1 cellular context compared by ENCODE assay signal in the genomic region with DNA sequence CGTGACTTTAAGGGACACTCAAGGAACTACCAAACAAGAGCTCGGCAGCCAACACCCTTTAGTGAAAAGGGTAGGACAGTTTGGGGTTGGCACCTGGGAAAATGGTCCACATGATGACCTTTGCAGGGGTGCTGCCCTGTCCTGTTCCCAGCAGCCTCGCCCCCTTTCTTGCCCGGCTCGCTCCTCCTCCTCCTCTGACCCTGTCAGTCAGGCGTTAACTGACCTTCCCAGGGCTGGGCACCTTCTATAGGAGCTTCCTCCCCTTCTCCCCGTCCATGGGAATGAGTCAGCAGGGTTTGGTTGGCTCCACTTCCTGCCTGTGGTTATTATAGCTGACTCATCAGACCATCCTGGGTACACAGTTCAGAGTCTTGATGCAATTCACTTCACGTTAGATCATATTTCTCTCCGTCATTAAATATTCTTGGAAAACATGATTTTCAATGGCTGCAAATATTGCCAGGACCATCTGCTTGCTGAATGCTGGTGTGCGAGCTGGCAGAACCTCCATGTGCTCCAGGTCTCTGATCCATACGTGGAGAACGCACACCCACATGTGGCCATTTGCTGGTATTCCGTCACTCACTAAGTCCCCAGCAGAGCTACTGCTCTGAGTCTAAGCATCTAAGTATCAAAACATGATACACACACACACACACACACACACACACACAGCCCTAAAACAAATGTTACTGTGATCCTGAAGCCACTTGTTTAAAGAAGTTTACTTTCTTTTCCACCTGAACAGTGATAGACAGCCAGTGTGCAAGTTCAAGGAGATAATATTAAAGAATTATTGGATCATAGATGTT.
TF ChIP-seq lines count a peak whose summit lies in the region.

No MANE protein-coding gene starts in this region.

TF ChIP-seq in HEK293, 187 proteins besides CTCF, POLR2A, EP300 and RAD21 (continued from another document):
- TF ChIP-seq, protein P1, sequence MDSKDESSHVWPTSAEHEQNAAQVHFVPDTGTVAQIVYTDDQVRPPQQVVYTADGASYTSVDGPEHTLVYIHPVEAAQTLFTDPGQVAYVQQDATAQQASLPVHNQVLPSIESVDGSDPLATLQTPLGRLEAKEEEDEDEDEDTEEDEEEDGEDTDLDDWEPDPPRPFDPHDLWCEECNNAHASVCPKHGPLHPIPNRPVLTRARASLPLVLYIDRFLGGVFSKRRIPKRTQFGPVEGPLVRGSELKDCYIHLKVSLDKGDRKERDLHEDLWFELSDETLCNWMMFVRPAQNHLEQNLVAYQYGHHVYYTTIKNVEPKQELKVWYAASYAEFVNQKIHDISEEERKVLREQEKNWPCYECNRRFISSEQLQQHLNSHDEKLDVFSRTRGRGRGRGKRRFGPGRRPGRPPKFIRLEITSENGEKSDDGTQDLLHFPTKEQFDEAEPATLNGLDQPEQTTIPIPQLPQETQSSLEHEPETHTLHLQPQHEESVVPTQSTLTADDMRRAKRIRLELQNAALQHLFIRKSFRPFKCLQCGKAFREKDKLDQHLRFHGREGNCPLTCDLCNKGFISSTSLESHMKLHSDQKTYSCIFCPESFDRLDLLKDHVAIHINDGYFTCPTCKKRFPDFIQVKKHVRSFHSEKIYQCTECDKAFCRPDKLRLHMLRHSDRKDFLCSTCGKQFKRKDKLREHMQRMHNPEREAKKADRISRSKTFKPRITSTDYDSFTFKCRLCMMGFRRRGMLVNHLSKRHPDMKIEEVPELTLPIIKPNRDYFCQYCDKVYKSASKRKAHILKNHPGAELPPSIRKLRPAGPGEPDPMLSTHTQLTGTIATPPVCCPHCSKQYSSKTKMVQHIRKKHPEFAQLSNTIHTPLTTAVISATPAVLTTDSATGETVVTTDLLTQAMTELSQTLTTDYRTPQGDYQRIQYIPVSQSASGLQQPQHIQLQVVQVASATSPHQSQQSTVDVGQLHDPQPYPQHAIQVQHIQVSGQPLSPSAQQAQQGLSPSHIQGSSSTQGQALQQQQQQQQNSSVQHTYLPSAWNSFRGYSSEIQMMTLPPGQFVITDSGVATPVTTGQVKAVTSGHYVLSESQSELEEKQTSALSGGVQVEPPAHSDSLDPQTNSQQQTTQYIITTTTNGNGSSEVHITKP (tag by site-specific recombination; IDR thresholded peaks at IDR 0.05) = peak; percentile 95
- TF ChIP-seq ZNF184 (tag by site-specific recombination; IDR thresholded peaks at IDR 0.05) (peak; percentile 49; the same call in 1 of the 2 replicates), IKZF3 (tag by site-specific recombination; IDR thresholded peaks at IDR 0.05) (peak; percentile 65; the same call in 1 of the 2 replicates), ZNF654 (tag by site-specific recombination; IDR thresholded peaks at IDR 0.05; ENCODE audit: low read depth) (peak; percentile 76), SETDB1 (IDR thresholded peaks at IDR 0.05; ENCODE audit: insufficient read length, low read length) (no peak), ZNF280C (tag by site-specific recombination; IDR thresholded peaks at IDR 0.05) (no peak), ZNF518A (tag by site-specific recombination; conservative IDR thresholded peaks at IDR 0.05; ENCODE audit: low read depth) (peak; percentile 65), ZNF292 (tag by site-specific recombination; IDR thresholded peaks at IDR 0.05; ENCODE audit: borderline replicate concordance, low read depth) (no peak), ZBTB6 (tag by site-specific recombination; IDR thresholded peaks at IDR 0.05) (no peak), ZNF423 (tag by site-specific recombination; IDR thresholded peaks at IDR 0.05) (no peak), ZEB2 (tag by site-specific recombination; IDR thresholded peaks at IDR 0.05) (peak; percentile 71), ZNF768 (tag by site-specific recombination; IDR thresholded peaks at IDR 0.05) (no peak), ZBTB1 (tag by site-specific recombination; IDR thresholded peaks at IDR 0.05) (no peak), SP7 (tag by site-specific recombination; IDR thresholded peaks at IDR 0.05) (peak; percentile 79), ZNF133 (tag by site-specific recombination; IDR thresholded peaks at IDR 0.05) (no peak), KLF10 (tag by site-specific recombination; IDR thresholded peaks at IDR 0.05) (0 out of 2 replicates have a peak, but pooled peaks have one; percentile 38), KLF9 (tag by site-specific recombination; IDR thresholded peaks at IDR 0.05; ENCODE audit: low read depth) (0 out of 2 replicates have a peak, but pooled peaks have one; percentile 15), SP3 (tag by site-specific recombination; IDR thresholded peaks at IDR 0.05) (peak; percentile 54; the same call in 1 of the 2 replicates), TCF7L2 (IDR thresholded peaks at IDR 0.05; ENCODE audit: borderline replicate concordance, low read depth, low read length) (no peak), ZNF221 (tag by site-specific recombination; IDR thresholded peaks at IDR 0.05; ENCODE audit: borderline replicate concordance) (no peak), ZNF843 (tag by site-specific recombination; IDR thresholded peaks at IDR 0.05) (0 out of 2 replicates have a peak, but pooled peaks have one; percentile 15), ZNF416 (tag by site-specific recombination; IDR thresholded peaks at IDR 0.05) (no peak), ZNF48 (tag by site-specific recombination; IDR thresholded peaks at IDR 0.05) (no peak), KLF8 (tag by site-specific recombination; IDR thresholded peaks at IDR 0.05) (peak; percentile 35; the same call in 1 of the 2 replicates), ZBTB49 (tag by site-specific recombination; IDR thresholded peaks at IDR 0.05; ENCODE audit: low read depth) (no peak), ZNF660 (tag by site-specific recombination; IDR thresholded peaks at IDR 0.05) (0 out of 2 replicates have a peak, but pooled peaks have one; percentile 74), ZNF571 (tag by site-specific recombination; IDR thresholded peaks at IDR 0.05) (no peak), ZNF335 (tag by site-specific recombination; conservative IDR thresholded peaks at IDR 0.05) (peak; percentile 82), ZNF791 (tag by site-specific recombination; IDR thresholded peaks at IDR 0.05) (no peak), WT1 (tag by site-specific recombination; IDR thresholded peaks at IDR 0.05) (no peak), ZNF366 (tag by site-specific recombination; conservative IDR thresholded peaks at IDR 0.05) (peak; percentile 90), ZNF214 (tag by site-specific recombination; IDR thresholded peaks at IDR 0.05; ENCODE audit: borderline replicate concordance) (no peak)
- TF ChIP-seq, protein P2, sequence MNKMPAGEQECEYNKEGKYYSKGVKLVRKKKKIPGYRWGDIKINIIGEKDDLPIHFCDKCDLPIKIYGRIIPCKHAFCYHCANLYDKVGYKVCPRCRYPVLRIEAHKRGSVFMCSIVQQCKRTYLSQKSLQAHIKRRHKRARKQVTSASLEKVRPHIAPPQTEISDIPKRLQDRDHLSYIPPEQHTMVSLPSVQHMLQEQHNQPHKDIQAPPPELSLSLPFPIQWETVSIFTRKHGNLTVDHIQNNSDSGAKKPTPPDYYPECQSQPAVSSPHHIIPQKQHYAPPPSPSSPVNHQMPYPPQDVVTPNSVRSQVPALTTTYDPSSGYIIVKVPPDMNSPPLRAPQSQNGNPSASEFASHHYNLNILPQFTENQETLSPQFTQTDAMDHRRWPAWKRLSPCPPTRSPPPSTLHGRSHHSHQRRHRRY (tag by site-specific recombination; IDR thresholded peaks at IDR 0.05) = no peak
- TF ChIP-seq, protein P3, sequence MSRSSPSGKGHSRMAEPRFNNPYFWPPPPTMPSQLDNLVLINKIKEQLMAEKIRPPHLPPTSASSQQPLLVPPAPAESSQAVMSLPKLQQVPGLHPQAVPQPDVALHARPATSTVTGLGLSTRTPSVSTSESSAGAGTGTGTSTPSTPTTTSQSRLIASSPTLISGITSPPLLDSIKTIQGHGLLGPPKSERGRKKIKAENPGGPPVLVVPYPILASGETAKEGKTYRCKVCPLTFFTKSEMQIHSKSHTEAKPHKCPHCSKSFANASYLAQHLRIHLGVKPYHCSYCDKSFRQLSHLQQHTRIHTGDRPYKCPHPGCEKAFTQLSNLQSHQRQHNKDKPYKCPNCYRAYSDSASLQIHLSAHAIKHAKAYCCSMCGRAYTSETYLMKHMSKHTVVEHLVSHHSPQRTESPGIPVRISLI (tag by site-specific recombination; IDR thresholded peaks at IDR 0.05) = no peak
